ENCODE assay signal across 14 cellular contexts in genomic region chr4:162104459-162105124, GRCh38. TPM values are rescaled to one million over a fixed set of nuclear protein-coding genes. Genes with fewer than 3 reads are reported as not detected.
DNase-seq lines count a peak whose midpoint lies in the region; ATAC-seq and TF ChIP-seq lines count a peak whose summit lies in the region.
"Had no signal": no experiment of that assay in that cellular context is flagged by ENCODE, and none has a peak within 500 bp of the region (broad histone marks: within the 10 kb centered on the region; RNA-seq: fewer than 3 reads in every experiment).

No MANE protein-coding gene starts in this region.

- TF ChIP-seq CTCF in WTC11 (IDR thresholded peaks at IDR 0.05) (no peak), testis (IDR thresholded peaks at IDR 0.05) (no peak), WERI-Rb-1 (IDR thresholded peaks at IDR 0.05; ENCODE audit: low read depth, low read length) (no peak), GM20000 (IDR thresholded peaks at IDR 0.05; ENCODE audit: extremely low read depth, missing control alignments) (no peak)

- H3K4me1 Mint-ChIP-seq in WTC11, result peaks cover 57% of the 10 kb centered on the region
- H3K4me1 Mint-ChIP-seq: CD14-positive monocyte; CD8-positive, alpha-beta memory T cell; IgD-negative memory B cell had no signal

- CTCF ChIA-PET in WTC11 (lab: Charles Lee), result no interaction called here

- no peak for TF ChIP-seq POLR2A in testis (IDR thresholded peaks at IDR 0.05)

- peak overlapping the region; percentile 49; the same call in 1 of the 2 replicates for H3K4me3 Mint-ChIP-seq in WTC11
- H3K4me3 Mint-ChIP-seq: CD14-positive monocyte; CD8-positive, alpha-beta memory T cell; IgD-negative memory B cell had no signal

- intact Hi-C loops in testis (cut with DNase I; ENCODE audit: low total_unique reads), result no loop called here

- no peaks in the 10 kb centered on the region for H3K27me3 Mint-ChIP-seq in WTC11 (ENCODE audit: low read depth)
- H3K27me3 Mint-ChIP-seq: CD8-positive, alpha-beta memory T cell; IgD-negative memory B cell had no signal

- H3K4me3 ChIP-seq in HUES48 (ENCODE audit: low read depth, low read length) (peak overlapping the region; percentile 17; the same call in 1 of the 2 replicates), iPS-20b (ENCODE audit: low read length) (peak overlapping the region; percentile 43), testis (peak overlapping the region; percentile 9 to 15), WERI-Rb-1 (ENCODE audit: low read depth, low read length) (no peak overlapping the region)

- WGBS in testis, 2 donors, result 53 to 60% methylated on average over 5 of the region's 5 CpGs

- peak; percentile 71 for ATAC-seq in WTC11

- H3K27ac Mint-ChIP-seq in WTC11, result peak overlapping the region; percentile 89
- H3K27ac Mint-ChIP-seq: CD14-positive monocyte; CD8-positive, alpha-beta memory T cell; IgD-negative memory B cell had no signal

- H3K4me1 ChIP-seq in HUES48 (ENCODE audit: control insufficient read depth, insufficient read depth, low read length), result peaks cover 48% of the 10 kb centered on the region
- peaks cover 34% of the 10 kb centered on the region for H3K4me1 ChIP-seq in iPS-20b (ENCODE audit: insufficient read depth, low read length)
- no peaks in the 10 kb centered on the region for H3K4me1 ChIP-seq in testis
- H3K4me1 ChIP-seq: Caco-2 had no signal

- POLR2A ChIA-PET in WTC11 (lab: Charles Lee), result no interaction called here

- H3K9ac ChIP-seq in HUES48 (ENCODE audit: low read depth, low read length) (no peak overlapping the region), iPS-20b (ENCODE audit: low read depth, low read length) (peak overlapping the region; percentile 38; the same call in 1 of the 2 replicates)

- H3K36me3 ChIP-seq in HUES48 (ENCODE audit: control insufficient read depth, insufficient read depth, low read length) (no peaks in the 10 kb centered on the region), iPS-20b (ENCODE audit: insufficient read depth, low read depth, low read length) (no peaks in the 10 kb centered on the region), testis (ENCODE audit: low read depth, missing control alignments) (no peaks in the 10 kb centered on the region), WERI-Rb-1 (peaks cover 2% of the 10 kb centered on the region)

- H3K36me3 Mint-ChIP-seq in WTC11, result peaks cover 9% of the 10 kb centered on the region
- H3K36me3 Mint-ChIP-seq: CD14-positive monocyte; CD8-positive, alpha-beta memory T cell had no signal

- DNase-seq in WTC11 (ENCODE audit: low spot score) (no peak), testis (no peak), WERI-Rb-1 (no peak), GM20000 (ENCODE audit: low spot score) (no peak), AG20443 (ENCODE audit: low spot score) (no peak)
- DNase-seq: Caco-2; CD8-positive, alpha-beta memory T cell; KG1 had no signal

- peaks cover 9% of the 10 kb centered on the region for H3K9me3 Mint-ChIP-seq in WTC11

- no peaks in the 10 kb centered on the region; the same call in 1 of the 2 replicates for H3K9me3 ChIP-seq in HUES48 (ENCODE audit: control insufficient read depth, insufficient read depth, low read length)
- H3K9me3 ChIP-seq in iPS-20b (ENCODE audit: insufficient read depth, low read depth, low read length), result peaks cover 5% of the 10 kb centered on the region; the same call in 1 of the 2 replicates
- no peaks in the 10 kb centered on the region for H3K9me3 ChIP-seq in testis
- peaks cover 8% of the 10 kb centered on the region for H3K9me3 ChIP-seq in WERI-Rb-1 (ENCODE audit: severe bottlenecking)
- H3K9me3 ChIP-seq: Caco-2 had no signal

- no peaks in the 10 kb centered on the region for H3K27me3 ChIP-seq in HUES48 (ENCODE audit: control insufficient read depth, insufficient read depth, low read length)
- no peaks in the 10 kb centered on the region for H3K27me3 ChIP-seq in iPS-20b (ENCODE audit: insufficient read depth, low read length)
- no peaks in the 10 kb centered on the region for H3K27me3 ChIP-seq in testis
- no peaks in the 10 kb centered on the region for H3K27me3 ChIP-seq in WERI-Rb-1 (ENCODE audit: insufficient read depth, low read depth, severe bottlenecking)

- H3K27ac ChIP-seq in HUES48 (ENCODE audit: low read depth, low read length), result peak overlapping the region; percentile 82
- H3K27ac ChIP-seq in iPS-20b (ENCODE audit: low read length), result peak overlapping the region; percentile 50
- H3K27ac ChIP-seq in testis, result no peak overlapping the region
- no peak overlapping the region for H3K27ac ChIP-seq in WERI-Rb-1
- H3K27ac ChIP-seq: HL-60 had no signal

TF ChIP-seq in WTC11, 78 proteins besides CTCF, POLR2A, EP300 and RAD21:
- no peak for TF ChIP-seq TP53 (CRISPR knock-in tag; IDR thresholded peaks at IDR 0.05)
- no peak for TF ChIP-seq TEAD4 (CRISPR knock-in tag; IDR thresholded peaks at IDR 0.05)
- no peak for TF ChIP-seq TEAD1 (CRISPR knock-in tag; IDR thresholded peaks at IDR 0.05)
- TF ChIP-seq ZNF671 (CRISPR knock-in tag; IDR thresholded peaks at IDR 0.05), result no peak

RNA-seq across cellular contexts. Expression of gene FSTL5, which starts 59.2 kb away (rescaled TPM):
- 0.44 to 0.55 TPM (median 0.53 TPM) in 3 replicates for total RNA-seq in WTC11 (2021)
- 1 to 10 TPM in 1 of 2 donors, under 1 TPM in 1; 0.68 to 1.0 TPM for total RNA-seq in testis
- polyA plus RNA-seq in testis (ENCODE audit: insufficient read depth, low read depth, low replicate concordance), result 0.57 TPM
- total RNA-seq: CD8-positive, alpha-beta memory T cell had no signal
- polyA plus RNA-seq: BJ; CD14-positive monocyte; CD8-positive, alpha-beta memory T cell; IgD-negative memory B cell had no signal

Comparison
In these comparisons a context has a peak if more than half of its experiments do, and no peak if none do; other contexts are left out.
1. H3K27ac ChIP-seq: peak in HUES48 (single experiment) and iPS-20b (single experiment); none in testis (0 of 2) and WERI-Rb-1 (single experiment).